ENCODE assay signal across 14 cellular contexts in the genomic region with DNA sequence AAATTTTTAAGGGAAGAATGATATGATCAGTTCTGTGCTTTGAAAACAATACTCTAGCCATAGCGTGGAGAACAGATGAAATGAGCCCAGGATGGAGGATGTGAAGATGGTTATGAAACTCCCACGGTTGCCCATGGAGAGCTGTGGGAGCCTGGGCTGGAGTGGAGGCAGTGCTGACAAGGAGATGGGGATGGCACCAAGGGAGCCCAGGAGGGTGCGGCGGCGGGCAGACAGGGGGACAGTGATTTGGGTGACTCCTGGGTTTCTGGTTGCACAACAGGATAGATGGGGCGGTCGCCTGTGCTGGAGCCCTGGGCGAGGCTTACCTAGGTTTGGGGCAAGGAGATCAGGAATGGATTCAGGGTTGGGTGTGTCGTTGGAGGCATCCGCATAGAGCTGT. TPM values are rescaled to one million over a fixed set of nuclear protein-coding genes. Genes with fewer than 3 reads are reported as not detected.
DNase-seq lines count a peak whose midpoint lies in the region; ATAC-seq and TF ChIP-seq lines count a peak whose summit lies in the region.
"Had no signal": no experiment of that assay in that cellular context is flagged by ENCODE, and none has a peak within 500 bp of the region (broad histone marks: within the 10 kb centered on the region; RNA-seq: fewer than 3 reads in every experiment).

No MANE protein-coding gene starts in this region.

- H3K9me3 ChIP-seq in endodermal cell (ENCODE audit: control insufficient read depth, low read length): no peaks in the 10 kb centered on the region
- no peaks in the 10 kb centered on the region for H3K9me3 ChIP-seq in neuronal stem cell (replicated peaks in 1 of 2; ENCODE audit: control insufficient read depth in 2 of 2, insufficient read depth in 1 of 2, low read depth in 1 of 2, low read length in 2 of 2)
- H3K9me3 ChIP-seq in stomach: no peaks in the 10 kb centered on the region

- H3K4me1 ChIP-seq in endodermal cell (ENCODE audit: control insufficient read depth, insufficient read depth, low read length) (no peaks in the 10 kb centered on the region), neuronal stem cell (ENCODE audit: control insufficient read depth in 2 of 2, insufficient read depth in 1 of 2, low read depth in 1 of 2, low read length in 2 of 2) (no peaks in the 10 kb centered on the region), stomach (peaks cover 0 to 3% (median 0%) of the 10 kb centered on the region in 4 donors)

- H2BK5ac ChIP-seq in neuronal stem cell (ENCODE audit: low read length): peak overlapping the region; percentile 5

- H3K9ac ChIP-seq in endodermal cell (ENCODE audit: extremely low read depth, low read length, poor library complexity, severe bottlenecking): no peak overlapping the region
- H3K9ac ChIP-seq in neuronal stem cell (ENCODE audit: low read depth, low read length, poor library complexity): no peak overlapping the region

- 84 to 85% methylated on average over 8 to 10 of the region's 10 CpGs for WGBS in endodermal cell (ENCODE audit: insufficient coverage in 1 of 2, insufficient read length in 1 of 2), 2 experiments
- no CpG with 5 or more reads among the region's 10 CpGs for WGBS in neuronal stem cell (ENCODE audit: extremely low coverage in 2 of 2, insufficient read length in 2 of 2, insufficient replicate concordance in 1 of 2), 2 donors
- WGBS in stomach, 5 donors: 87 to 92% (median 89%) methylated on average over 10 of the region's 10 CpGs

- H3K27ac Mint-ChIP-seq in endodermal cell (no peak overlapping the region), mesothelial cell of epicardium (peak overlapping the region; percentile 22)
- H3K27ac Mint-ChIP-seq: GM23338, H9 had no signal

- no peaks in the 10 kb centered on the region for H3K36me3 ChIP-seq in endodermal cell (ENCODE audit: control insufficient read depth, insufficient read depth, low read length)
- peaks cover 0 to 6% of the 10 kb centered on the region in 2 donors for H3K36me3 ChIP-seq in neuronal stem cell (replicated peaks in 1 of 2; ENCODE audit: control insufficient read depth in 2 of 2, insufficient read depth in 2 of 2, low read length in 2 of 2)
- no peaks in the 10 kb centered on the region for H3K36me3 ChIP-seq in stomach

- no peak for TF ChIP-seq POLR2A in stomach (IDR thresholded peaks at IDR 0.05)

- intact Hi-C loops in stomach (cut with DNase I; ENCODE audit: low total_unique reads): no loop called here

- H3K4me2 ChIP-seq in neuronal stem cell (ENCODE audit: insufficient read depth, low read length, poor library complexity, severe bottlenecking): no peak overlapping the region
- H3K4me2 ChIP-seq: GM23338 had no signal

- no peak overlapping the region for H2AK5ac ChIP-seq in neuronal stem cell (ENCODE audit: low read depth, low read length)

- peaks cover 2% of the 10 kb centered on the region for H3K79me1 ChIP-seq in neuronal stem cell (ENCODE audit: low read depth, low read length)

- H3K9me3 Mint-ChIP-seq in endodermal cell (no peaks in the 10 kb centered on the region), mesothelial cell of epicardium (no peaks in the 10 kb centered on the region)
- H3K9me3 Mint-ChIP-seq: GM23338, H9 had no signal

- peaks cover 9% of the 10 kb centered on the region for H3K27me3 ChIP-seq in endodermal cell (ENCODE audit: control insufficient read depth, insufficient read depth, low read length, poor library complexity, severe bottlenecking)
- no peaks in the 10 kb centered on the region for H3K27me3 ChIP-seq in neuronal stem cell (ENCODE audit: control insufficient read depth in 3 of 3, insufficient read depth in 3 of 3, low read depth in 1 of 3, low read length in 3 of 3)
- H3K27me3 ChIP-seq in stomach: no peaks in the 10 kb centered on the region

- TF ChIP-seq CTCF in endodermal cell (conservative IDR thresholded peaks at IDR 0.05) (no peak), mesothelial cell of epicardium (IDR thresholded peaks at IDR 0.05; ENCODE audit: unreplicated experiment) (no peak), stomach (IDR thresholded peaks at IDR 0.05) (no peak)

- H3K27ac ChIP-seq in endodermal cell (ENCODE audit: low read depth, low read length): no peak overlapping the region
- H3K27ac ChIP-seq in neuronal stem cell (replicated peaks; ENCODE audit: low read length): no peak overlapping the region
- no peak overlapping the region for H3K27ac ChIP-seq in stomach

- no peak overlapping the region for H2BK12ac ChIP-seq in neuronal stem cell (ENCODE audit: low read length)

- no peak overlapping the region for H2BK15ac ChIP-seq in neuronal stem cell (ENCODE audit: low read length)

- H3K18ac ChIP-seq in neuronal stem cell (ENCODE audit: low read length): no peak overlapping the region

- no peak overlapping the region for H3K4ac ChIP-seq in neuronal stem cell (ENCODE audit: low read length)

- no peak overlapping the region for H4K8ac ChIP-seq in neuronal stem cell (ENCODE audit: low read depth, low read length)

- H3K27me3 Mint-ChIP-seq in endodermal cell (ENCODE audit: insufficient read depth) (peaks cover 18% of the 10 kb centered on the region), mesothelial cell of epicardium (ENCODE audit: low read depth) (peaks cover 25% of the 10 kb centered on the region)

- ATAC-seq in GM19467 (IDR thresholded peaks at IDR 0.05; ENCODE audit: unreplicated experiment): no peak
- ATAC-seq: GM23338, HCT116 had no signal

- H3K4me3 Mint-ChIP-seq in endodermal cell: no peak overlapping the region
- no peak overlapping the region for H3K4me3 Mint-ChIP-seq in mesothelial cell of epicardium
- H3K4me3 Mint-ChIP-seq: GM23338, H9 had no signal

- peak; percentile 26 for DNase-seq in endodermal cell
- DNase-seq in mesothelial cell of epicardium (ENCODE audit: low spot score in 2 of 2, unreplicated experiment in 2 of 2): no peak
- no peak for DNase-seq in neuronal stem cell (ENCODE audit: low spot score)
- no peak for DNase-seq in stomach
- DNase-seq in nucleus accumbens (lab: John Stamatoyannopoulos, UW): no peak
- DNase-seq: C1 segment of cervical spinal cord; CD4-positive, alpha-beta memory T cell; COR-L47; DMS153; DND-41; H9 had no signal

- H3K4me3 ChIP-seq in endodermal cell (ENCODE audit: low read length): no peak overlapping the region
- H3K4me3 ChIP-seq in neuronal stem cell (ENCODE audit: low read length in 2 of 2): no peak overlapping the region
- no peak overlapping the region for H3K4me3 ChIP-seq in stomach
- H3K4me3 ChIP-seq: GM23338 had no signal

- H2AFZ ChIP-seq in neuronal stem cell (ENCODE audit: low read length): no peak overlapping the region
- H2AFZ ChIP-seq: GM23338 had no signal

- H4K91ac ChIP-seq in neuronal stem cell (ENCODE audit: low read depth, low read length, poor library complexity): no peak overlapping the region

- no peak for TF ChIP-seq EP300 in stomach (IDR thresholded peaks at IDR 0.05)

- H3K36me3 Mint-ChIP-seq in endodermal cell (ENCODE audit: low read depth) (no peaks in the 10 kb centered on the region), mesothelial cell of epicardium (no peaks in the 10 kb centered on the region)
- H3K36me3 Mint-ChIP-seq: CD4-positive, alpha-beta memory T cell had no signal

- H3K4me1 Mint-ChIP-seq in endodermal cell: no peaks in the 10 kb centered on the region
- H3K4me1 Mint-ChIP-seq in mesothelial cell of epicardium: peaks cover 25% of the 10 kb centered on the region
- H3K4me1 Mint-ChIP-seq: CD4-positive, alpha-beta memory T cell; GM23338; H9 had no signal

- no peak overlapping the region for H2BK120ac ChIP-seq in neuronal stem cell (ENCODE audit: low read depth, low read length)

- no peak overlapping the region for H3K14ac ChIP-seq in neuronal stem cell (ENCODE audit: low read length)

- H3K23ac ChIP-seq in neuronal stem cell (ENCODE audit: low read depth, low read length, poor library complexity): no peak overlapping the region

RNA-seq across cellular contexts. Expression of gene ARHGEF7, which starts 15.9 kb away (rescaled TPM):
- total RNA-seq in endodermal cell (10 to 100 TPM; 49.5 to 53.5 TPM), mesothelial cell of epicardium (88.6 to 95.9 TPM (median 94.7 TPM) in 3 replicates), stomach (100 to 1,000 TPM in 2 of 5 donors, 10 to 100 TPM in 3; 35.6 to 126 (median 91.9) TPM)
- 60.0 TPM for polyA plus RNA-seq in endodermal cell (2013, experiment 1 of 2)
- 55.0 TPM for polyA plus RNA-seq in endodermal cell (2013, experiment 2 of 2)
- 43.9 TPM for polyA plus RNA-seq in neuronal stem cell (2013, experiment 1 of 2)
- polyA plus RNA-seq in neuronal stem cell (2013, experiment 2 of 2): 44.8 TPM
- polyA plus RNA-seq in stomach: 10 to 100 TPM; 11.6 to 17.6 (median 11.9) TPM
